8 cellular contexts compared by ENCODE assay signal in the genomic region with DNA sequence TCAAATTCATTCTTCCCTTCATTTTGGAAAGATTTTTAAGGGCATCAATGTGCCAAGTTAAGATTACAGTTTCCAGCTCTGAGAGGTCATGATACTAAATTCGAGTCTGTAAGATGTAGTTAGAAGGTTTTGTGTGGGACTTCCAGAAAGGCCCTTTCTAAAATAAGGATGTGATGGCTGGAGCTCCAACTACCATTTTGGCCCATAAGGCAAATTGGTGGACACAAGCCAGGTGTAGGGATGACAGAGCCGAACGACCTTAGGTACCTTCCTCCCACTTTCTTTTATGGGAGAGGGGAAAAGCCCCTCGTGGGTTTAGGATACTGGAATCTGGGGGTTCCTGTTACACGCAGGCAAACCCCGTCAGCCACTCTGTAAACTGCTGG. TPM values are rescaled to one million over a fixed set of nuclear protein-coding genes. Genes with fewer than 3 reads are reported as not detected.
DNase-seq lines count a peak whose midpoint lies in the region; TF ChIP-seq lines count a peak whose summit lies in the region.

No MANE protein-coding gene starts in this region.

- no peak overlapping the region for H3K27ac ChIP-seq in endodermal cell (ENCODE audit: low read depth, low read length)
- H3K27ac ChIP-seq in osteoblast (ENCODE audit: low read depth, low read length): peak overlapping the region; percentile 35

- H3K36me3 Mint-ChIP-seq in Calu3 (ENCODE audit: insufficient read depth, unreplicated experiment): peaks cover 21% of the 10 kb centered on the region
- H3K36me3 Mint-ChIP-seq in endodermal cell (ENCODE audit: low read depth): no peaks in the 10 kb centered on the region

- no peak for DNase-seq in Calu3
- DNase-seq in NT2/D1 (ENCODE audit: low read depth, low spot score): no peak
- no peak for DNase-seq in endodermal cell
- DNase-seq in osteoblast (ENCODE audit: insufficient read length, low spot score, missing footprints): no peak
- DNase-seq in SHP77 treated with DMSO at 0.1 percent for 48 hours (lab: John Stamatoyannopoulos, UW): no peak
- DNase-seq in NCI-H2107 (lab: John Stamatoyannopoulos, UW): no peak
- no peak for DNase-seq in stimulated activated CD4-positive, alpha-beta T cell treated with anti-CD3 and anti-CD28 coated beads, Interleukin-15, amount 100 ng/mL, for 24 hours
- no peak for DNase-seq in AG20443 (ENCODE audit: low spot score)

- peaks cover 31% of the 10 kb centered on the region for H3K9me3 ChIP-seq in NT2/D1 (ENCODE audit: insufficient read depth, low read length)
- H3K9me3 ChIP-seq in endodermal cell (ENCODE audit: control insufficient read depth, low read length): peaks cover 14% of the 10 kb centered on the region
- no peaks in the 10 kb centered on the region for H3K9me3 ChIP-seq in osteoblast (ENCODE audit: low read depth, low read length)

- intact Hi-C loops in Calu3 (cut with micrococcal nuclease; ENCODE audit: unreplicated experiment): no loop called here

- CTCF ChIA-PET in Calu3 (lab: Charles Lee): no interaction called here

- H3K27me3 Mint-ChIP-seq in Calu3 (ENCODE audit: unreplicated experiment): no peaks in the 10 kb centered on the region
- peaks cover 22% of the 10 kb centered on the region for H3K27me3 Mint-ChIP-seq in endodermal cell (ENCODE audit: insufficient read depth)

- H3K27me3 ChIP-seq in NT2/D1 (ENCODE audit: insufficient read depth, insufficient read length): no peaks in the 10 kb centered on the region
- H3K27me3 ChIP-seq in endodermal cell (ENCODE audit: control insufficient read depth, insufficient read depth, low read length, poor library complexity, severe bottlenecking): no peaks in the 10 kb centered on the region
- H3K27me3 ChIP-seq in osteoblast (ENCODE audit: insufficient read depth, low read length): no peaks in the 10 kb centered on the region

- H3K36me3 ChIP-seq in NT2/D1 (ENCODE audit: insufficient read depth, insufficient read length, low read length): no peaks in the 10 kb centered on the region
- no peaks in the 10 kb centered on the region for H3K36me3 ChIP-seq in endodermal cell (ENCODE audit: control insufficient read depth, insufficient read depth, low read length)
- H3K36me3 ChIP-seq in osteoblast (ENCODE audit: insufficient read depth, low read length): no peaks in the 10 kb centered on the region

- TF ChIP-seq CTCF in Calu3 (IDR thresholded peaks at IDR 0.05; ENCODE audit: unreplicated experiment) (no peak), endodermal cell (conservative IDR thresholded peaks at IDR 0.05) (no peak), osteoblast (IDR thresholded peaks at IDR 0.05; ENCODE audit: extremely low read depth, low read depth, low read length) (no peak)

- H3K9me3 Mint-ChIP-seq in Calu3 (ENCODE audit: low read depth, unreplicated experiment): peaks cover 6% of the 10 kb centered on the region
- peaks cover 23% of the 10 kb centered on the region for H3K9me3 Mint-ChIP-seq in endodermal cell

- no peaks in the 10 kb centered on the region for H3K4me1 Mint-ChIP-seq in Calu3 (ENCODE audit: low read depth, unreplicated experiment)
- H3K4me1 Mint-ChIP-seq in endodermal cell: peaks cover 3% of the 10 kb centered on the region

- no peaks in the 10 kb centered on the region for H4K20me1 ChIP-seq in osteoblast (ENCODE audit: insufficient read depth, low read length)

- H3K4me1 ChIP-seq in NT2/D1 (ENCODE audit: insufficient read depth, insufficient read length): no peaks in the 10 kb centered on the region
- H3K4me1 ChIP-seq in endodermal cell (ENCODE audit: control insufficient read depth, insufficient read depth, low read length): no peaks in the 10 kb centered on the region
- peaks cover 15% of the 10 kb centered on the region for H3K4me1 ChIP-seq in osteoblast (ENCODE audit: insufficient read depth, low read length)

- peaks cover 25% of the 10 kb centered on the region for H3K79me2 ChIP-seq in osteoblast (ENCODE audit: insufficient read depth, low read length)

- 26 to 33% methylated on average over 3 to 6 of the region's 6 CpGs for WGBS in endodermal cell (ENCODE audit: insufficient coverage in 1 of 2, insufficient read length in 1 of 2), 2 experiments

- H3K4me3 ChIP-seq in NT2/D1 (ENCODE audit: insufficient read length, low read depth) (peak overlapping the region; percentile 89), endodermal cell (ENCODE audit: low read length) (peak overlapping the region; percentile 92), osteoblast (ENCODE audit: insufficient read depth, low read length) (peak overlapping the region; percentile 77)

- H3K4me3 Mint-ChIP-seq in Calu3 (ENCODE audit: low read depth, unreplicated experiment) (peak overlapping the region; percentile 97), endodermal cell (peak overlapping the region; percentile 88)

- H3K4me2 ChIP-seq in osteoblast (ENCODE audit: insufficient read depth, low read length): peak overlapping the region; percentile 82

- BruUV-seq in Calu3 (replicated peaks; lab: Mats Ljungman, UMichigan): no TSS peak

- H3K27ac Mint-ChIP-seq in Calu3 (ENCODE audit: unreplicated experiment): peak overlapping the region; percentile 87
- H3K27ac Mint-ChIP-seq in endodermal cell: peak overlapping the region; percentile 98

- H3K9ac ChIP-seq in NT2/D1 (ENCODE audit: insufficient read length, low read depth) (peak overlapping the region; percentile 95), endodermal cell (ENCODE audit: extremely low read depth, low read length, poor library complexity, severe bottlenecking) (peak overlapping the region; percentile 50)

- H2AFZ ChIP-seq in osteoblast (ENCODE audit: low read length): peak overlapping the region; percentile 93

RNA-seq across cellular contexts. Expression of a gene that starts 54.3 kb away (rescaled TPM):
- 7.6 and 8.2 TPM in 2 replicates for total RNA-seq in Calu3 (2022)
- 10 to 100 TPM in 1 of 2 donors, 1 to 10 TPM in 1; 9.0 to 12.7 TPM for total RNA-seq in endodermal cell
- 8.6 TPM for polyA plus RNA-seq in endodermal cell (2013, experiment 1 of 2)
- 8.1 TPM for polyA plus RNA-seq in endodermal cell (2013, experiment 2 of 2)
- total RNA-seq in osteoblast: 16.8 and 17.0 TPM in 2 replicates
